ENCODE assay signal across 8 cellular contexts in genomic region chr4:6575503-6576240, GRCh38. TPM values are rescaled to one million over a fixed set of nuclear protein-coding genes. Genes with fewer than 3 reads are reported as not detected.
A peak's percentile ranks its signal among the peaks of the same experiment; 100 is the strongest.
DNase-seq lines count a peak whose midpoint lies in the region; ATAC-seq, FAIRE-seq and TF ChIP-seq lines count a peak whose summit lies in the region.

No MANE protein-coding gene starts in this region.

- TF ChIP-seq POLR2A in H1 (IDR thresholded peaks at IDR 0.05; ENCODE audit: control extremely low read depth in 1 of 2, low read depth in 2 of 2, low read length in 2 of 2), result no peak

- 0 out of 2 replicates have a peak overlapping the region, but pooled peaks have one; percentile 52 for H2BK5ac ChIP-seq in H1 (ENCODE audit: low read depth, low read length)

- no peaks in the 10 kb centered on the region for H3K9me3 ChIP-seq in CD8-positive, alpha-beta T cell (ENCODE audit: low read length)
- no peaks in the 10 kb centered on the region for H3K9me3 ChIP-seq in Loucy (ENCODE audit: insufficient read depth, low read depth, low read length)
- no peaks in the 10 kb centered on the region for H3K9me3 ChIP-seq in H1 (ENCODE audit: insufficient read depth in 2 of 2, low read depth in 1 of 2, low read length in 1 of 2)
- peaks cover 5% of the 10 kb centered on the region for H3K9me3 ChIP-seq in neuron (ENCODE audit: low read length)

- H2BK120ac ChIP-seq in H1 (replicated peaks; ENCODE audit: low read depth, low read length), result no peak overlapping the region

- H3K4me3 ChIP-seq in CD8-positive, alpha-beta T cell (ENCODE audit: low read depth, low read length), result peak overlapping the region; percentile 99
- H3K4me3 ChIP-seq in Loucy (ENCODE audit: low read length, poor library complexity, severe bottlenecking) (peak overlapping the region; percentile 83), H1 (ENCODE audit: extremely low read depth in 1 of 4, insufficient read depth in 2 of 4, low read depth in 3 of 4, low read length in 4 of 4) (peak overlapping the region; percentile 57 to 82 (median 78)), neuron (ENCODE audit: low read length) (peak overlapping the region; percentile 91)

- no peak overlapping the region for H2BK15ac ChIP-seq in H1 (ENCODE audit: low read length)

- no peak for DNase-seq in CD8-positive, alpha-beta T cell
- no peak for DNase-seq in H1 (ENCODE audit: low read depth in 1 of 2, low spot score in 2 of 2)
- no peak for DNase-seq in cerebellar cortex (ENCODE audit: low spot score)
- no peak for DNase-seq in NCI-H2196 (lab: John Stamatoyannopoulos, UW; ENCODE audit: unreplicated experiment)
- no peak for DNase-seq in NCI-H510A treated with DMSO at 0.1 percent for 48 hours (lab: John Stamatoyannopoulos, UW)

- no peak overlapping the region for H3K4ac ChIP-seq in H1 (replicated peaks; ENCODE audit: insufficient read length, low read depth, low read length)

- no peaks in the 10 kb centered on the region for H3K79me1 ChIP-seq in H1 (ENCODE audit: low read depth, low read length)

- H3K27ac Mint-ChIP-seq in CD8-positive, alpha-beta T cell, result peak overlapping the region; percentile 84

- no peak for ATAC-seq in CD8-positive, alpha-beta T cell
- no peak for ATAC-seq in GM21447 (IDR thresholded peaks at IDR 0.05; ENCODE audit: unreplicated experiment)

- TF ChIP-seq CTCF in CD8-positive, alpha-beta T cell (IDR thresholded peaks at IDR 0.05), result no peak
- no peak for TF ChIP-seq CTCF in Loucy (conservative IDR thresholded peaks at IDR 0.05; ENCODE audit: low read length)
- no peak for TF ChIP-seq CTCF in H1 (IDR thresholded peaks at IDR 0.05; ENCODE audit: control extremely low read depth in 1 of 3, insufficient read depth in 1 of 3, low read depth in 1 of 3, low read length in 3 of 3)

- peaks cover 28% of the 10 kb centered on the region for H3K36me3 ChIP-seq in CD8-positive, alpha-beta T cell (ENCODE audit: insufficient read depth, low read length)
- H3K36me3 ChIP-seq in Loucy (ENCODE audit: insufficient read depth, low read length), result peaks cover 14% of the 10 kb centered on the region; the same call in 1 of the 2 replicates
- H3K36me3 ChIP-seq in H1 (ENCODE audit: control insufficient read depth in 2 of 4, insufficient read depth in 4 of 4, low read length in 3 of 4), result peaks cover 0 to 12% (median 2%) of the 10 kb centered on the region in 4 experiments; a peak in 3 of 8 replicates
- H3K36me3 ChIP-seq in neuron (ENCODE audit: insufficient read depth, low read length), result peaks cover 26% of the 10 kb centered on the region

- peaks cover 21% of the 10 kb centered on the region for H3K4me1 Mint-ChIP-seq in CD8-positive, alpha-beta T cell (ENCODE audit: low read depth)

- POLR2A ChIA-PET in CD8-positive, alpha-beta T cell (lab: Charles Lee), result interaction anchor here (1.4 to 2.5 kb wide), 2 partner anchors 98 to 492 kb away, joined by 4 to 12 read pairs; partner anchors contain the start of gene GRPEL1
- POLR2A ChIA-PET in H1 (lab: Charles Lee; ENCODE audit: partially characterized antibody), result interaction anchor here (0.6 to 1.7 kb wide), 4 partner anchors 22 to 56 kb away, joined by 3 to 4 read pairs (median 3); no protein-coding TSS in a partner anchor

- H2BK12ac ChIP-seq in H1 (ENCODE audit: low read depth, low read length), result no peak overlapping the region

- H3K18ac ChIP-seq in H1 (ENCODE audit: extremely low read depth, low read length), result no peak overlapping the region

- intact Hi-C loops in CD8-positive, alpha-beta T cell (cut with DNase I, micrococcal nuclease), result loop anchor here (1.0 to 10.0 kb wide), 6 partner anchors 65 to 489 kb away; partner anchors contain the start of genes MRFAP1 (in 2 of the 2), BLOC1S4 (in 1 of the 2), GRPEL1 (in 1 of the 2) and KIAA0232 (in 1 of the 2)

- CTCF ChIA-PET in CD8-positive, alpha-beta T cell (lab: Charles Lee), result interaction anchor here (1.2 to 1.7 kb wide), 2 partner anchors 29 to 325 kb away, joined by 3 to 4 read pairs; no protein-coding TSS in a partner anchor
- CTCF ChIA-PET in H1 (lab: Charles Lee; ENCODE audit: partially characterized antibody), result interaction anchor here (0.6 to 4.7 kb wide), 9 partner anchors 14 to 144 kb away, joined by 3 to 16 read pairs (median 4); partner anchors contain the start of gene PPP2R2C

- FAIRE-seq in H1 (lab: Jason Lieb, UNC), result no peak

- H3K4me2 ChIP-seq in Loucy (ENCODE audit: low read depth, low read length, poor library complexity, severe bottlenecking) (peak overlapping the region; percentile 91), H1 (ENCODE audit: insufficient read depth in 1 of 2, low read depth in 2 of 2, low read length in 2 of 2) (peak overlapping the region; percentile 57 to 90)

- no peak for TF ChIP-seq EP300 in H1 (IDR thresholded peaks at IDR 0.05; ENCODE audit: borderline replicate concordance in 1 of 2, low read depth in 2 of 2, low read length in 2 of 2)

- H4K5ac ChIP-seq in H1 (ENCODE audit: insufficient read length, low read depth, low read length), result no peak overlapping the region

- no peak overlapping the region; the same call in 1 of the 2 replicates for H2BK20ac ChIP-seq in H1 (ENCODE audit: low read length)

- peak overlapping the region; percentile 84 for H3K4me3 Mint-ChIP-seq in CD8-positive, alpha-beta T cell

- H4K20me1 ChIP-seq in Loucy (ENCODE audit: insufficient read depth, low read length, poor library complexity, severe bottlenecking) (no peaks in the 10 kb centered on the region), H1 (replicated peaks in 1 of 2; ENCODE audit: control insufficient read depth in 1 of 2, insufficient read depth in 2 of 2, low read length in 2 of 2) (peaks cover 0 to 8% of the 10 kb centered on the region in 2 experiments)

- peaks cover 22% of the 10 kb centered on the region for H3K4me1 ChIP-seq in CD8-positive, alpha-beta T cell (ENCODE audit: insufficient read depth, low read length)
- peaks cover 16% of the 10 kb centered on the region for H3K4me1 ChIP-seq in Loucy (ENCODE audit: insufficient read depth, low read length, poor library complexity, severe bottlenecking)
- peaks cover 0 to 6% (median 4%) of the 10 kb centered on the region in 4 experiments; a peak in 4 of 7 replicates for H3K4me1 ChIP-seq in H1 (replicated peaks in 1 of 4; ENCODE audit: control insufficient read depth in 3 of 4, insufficient read depth in 4 of 4, low read length in 3 of 4)
- H3K4me1 ChIP-seq in neuron (ENCODE audit: insufficient read depth, low read length), result peaks cover 7% of the 10 kb centered on the region

- no peak overlapping the region for H3K14ac ChIP-seq in H1 (ENCODE audit: insufficient read length)

- no peaks in the 10 kb centered on the region for H3K9me2 ChIP-seq in Loucy (replicated peaks; ENCODE audit: low read depth, low read length)

- H3K27ac ChIP-seq in CD8-positive, alpha-beta T cell (ENCODE audit: low read depth, low read length), result peak overlapping the region; percentile 85
- no peak overlapping the region for H3K27ac ChIP-seq in H1 (ENCODE audit: low read depth, low read length)

- peak overlapping the region; percentile 96 for H2AFZ ChIP-seq in Loucy (ENCODE audit: low read length)
- H2AFZ ChIP-seq in H1 (ENCODE audit: low read length), result no peak overlapping the region; the same call in 1 of the 2 replicates
- peak overlapping the region; percentile 85 for H2AFZ ChIP-seq in neuron (ENCODE audit: low read depth, low read length)

- peaks cover 14% of the 10 kb centered on the region; the same call in 1 of the 2 replicates for H3K23me2 ChIP-seq in H1 (ENCODE audit: low read depth, low read length)

- H3K23ac ChIP-seq in H1 (ENCODE audit: insufficient read length), result no peak overlapping the region

- TF ChIP-seq RAD21 in H1 (IDR thresholded peaks at IDR 0.05 in 1 of 2, conservative IDR thresholded peaks at IDR 0.05 in 1 of 2; ENCODE audit: low read depth in 2 of 2, low read length in 2 of 2), result no peak

- H3K79me2 ChIP-seq in Loucy (ENCODE audit: insufficient read depth, low read length) (peaks cover 14% of the 10 kb centered on the region; the same call in 1 of the 2 replicates), H1 (ENCODE audit: control insufficient read depth in 1 of 2, insufficient read depth in 2 of 2, low read length in 2 of 2) (no peaks in the 10 kb centered on the region)

- peak overlapping the region; percentile 81 for H3K9ac ChIP-seq in Loucy (ENCODE audit: low read depth, low read length, poor library complexity, severe bottlenecking)
- peak overlapping the region in 3 of 4 experiments; percentile 50 to 67 (median 65); a peak in 5 of 7 replicates for H3K9ac ChIP-seq in H1 (replicated peaks in 1 of 4; ENCODE audit: extremely low read depth in 1 of 4, low read depth in 3 of 4, low read length in 3 of 4)

- H3K27me3 ChIP-seq in CD8-positive, alpha-beta T cell (ENCODE audit: insufficient read depth, low read length), result no peaks in the 10 kb centered on the region
- H3K27me3 ChIP-seq in Loucy (ENCODE audit: insufficient read depth, low read length, poor library complexity, severe bottlenecking) (no peaks in the 10 kb centered on the region), H1 (replicated peaks in 1 of 4; ENCODE audit: control insufficient read depth in 3 of 4, extremely low read depth in 1 of 4, insufficient read depth in 3 of 4, low read length in 3 of 4) (peaks cover 3 to 13% (median 10%) of the 10 kb centered on the region in 4 experiments), neuron (ENCODE audit: insufficient read depth, low read length) (peaks cover 24% of the 10 kb centered on the region)

- H4K8ac ChIP-seq in H1 (ENCODE audit: extremely low read depth, insufficient read depth, low read length), result peak overlapping the region; percentile 83; the same call in 1 of the 2 replicates

- no peaks in the 10 kb centered on the region for H3K27me3 Mint-ChIP-seq in CD8-positive, alpha-beta T cell (ENCODE audit: low read depth)

- H4K91ac ChIP-seq in H1 (replicated peaks; ENCODE audit: insufficient read length, low read length), result no peak overlapping the region

- H3K56ac ChIP-seq in H1 (replicated peaks; ENCODE audit: insufficient read length, low read depth, low read length), result peak overlapping the region; percentile 88

- no peak overlapping the region for H2AK5ac ChIP-seq in H1 (ENCODE audit: low read depth, low read length)

- no peaks in the 10 kb centered on the region for H3K9me3 Mint-ChIP-seq in CD8-positive, alpha-beta T cell

- H3K36me3 Mint-ChIP-seq in CD8-positive, alpha-beta T cell, result peaks cover 41% of the 10 kb centered on the region

- WGBS in H1 (ENCODE audit: extremely low coverage in 1 of 2, insufficient coverage in 1 of 2, insufficient read length in 1 of 2, insufficient replicate concordance in 2 of 2, low coverage in 1 of 2, low lambda C conversion rate in 2 of 2, missing lambda C conversion rate in 1 of 2), 2 experiments, result 62% methylated on average over 17 of the region's 17 CpGs; no CpG with 5 or more reads in 1 of the 2 experiments

- H3F3A ChIP-seq in Loucy (ENCODE audit: low read depth), result no peaks in the 10 kb centered on the region

RNA-seq across cellular contexts. Expression of gene MAN2B2, which starts 0.7 kb away (rescaled TPM):
- 10 to 100 TPM; 26.4 to 26.7 TPM for total RNA-seq in CD8-positive, alpha-beta T cell
- total RNA-seq in H1 (2021; fragmentation: NEBNext Ultra II Directional; extraction: Animal tissue kit (Norgen Biotek cat#: 25700)), result 4.0 and 4.1 TPM in 2 replicates
- 3.3 and 5.8 TPM in 2 replicates for polyA plus RNA-seq in H1 (2011; rRNA removed)
- polyA plus RNA-seq in H1 (2011; cell fraction: cytosol; rRNA removed), result 3.4 TPM
- 9.7 TPM for polyA plus RNA-seq in H1 (2011; cell fraction: nucleus; rRNA removed)
- polyA plus RNA-seq in H1 (2012, experiment 1 of 2), result 1.8 to 4.3 TPM (median 3.6 TPM) in 4 replicates
- 1.4 TPM for polyA plus RNA-seq in H1 (2012, experiment 2 of 2)
- polyA plus RNA-seq in H1 (2013, experiment 1 of 2), result 3.7 TPM
- 4.0 TPM for polyA plus RNA-seq in H1 (2013, experiment 2 of 2)
- 3.2 and 4.5 TPM in 2 replicates for polyA minus RNA-seq in H1 (2011; rRNA and poly(A)+ RNA removed)
- polyA minus RNA-seq in H1 (2011; cell fraction: cytosol; rRNA and poly(A)+ RNA removed), result 2.6 TPM
- 7.5 TPM for polyA minus RNA-seq in H1 (2011; cell fraction: nucleus; rRNA and poly(A)+ RNA removed)
